10 cellular contexts compared by ENCODE assay signal in the genomic region with DNA sequence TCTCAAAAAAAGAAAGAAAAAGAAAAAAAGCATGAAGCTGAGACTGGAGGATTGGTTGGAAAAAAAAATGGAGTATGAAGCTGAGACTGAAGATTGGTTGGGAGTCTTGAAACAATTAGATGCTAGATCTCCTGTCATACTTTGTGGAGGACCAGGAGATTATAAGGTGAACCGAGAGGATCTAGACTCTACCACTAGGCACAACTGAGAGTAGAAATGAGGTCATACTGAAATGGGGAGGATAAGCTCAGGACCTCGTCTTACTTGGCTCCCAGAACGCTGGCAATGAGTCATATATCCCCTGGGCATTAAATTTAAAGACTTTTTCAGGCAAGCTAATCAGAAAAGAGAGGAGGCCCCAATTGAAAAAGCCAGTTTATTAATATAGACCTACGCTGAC. TPM values are rescaled to one million over a fixed set of nuclear protein-coding genes. Genes with fewer than 3 reads are reported as not detected.
DNase-seq lines count a peak whose midpoint lies in the region; ATAC-seq, FAIRE-seq and TF ChIP-seq lines count a peak whose summit lies in the region.
"Had no signal": no experiment of that assay in that cellular context is flagged by ENCODE, and none has a peak within 500 bp of the region (broad histone marks: within the 10 kb centered on the region; RNA-seq: fewer than 3 reads in every experiment).

No MANE protein-coding gene starts in this region.

- no peak for TF ChIP-seq CTCF in endothelial cell of umbilical vein (IDR thresholded peaks at IDR 0.05; ENCODE audit: extremely low read depth in 1 of 2, insufficient read depth in 1 of 2, low read depth in 1 of 2, low read length in 2 of 2)
- TF ChIP-seq CTCF in right atrium auricular region (IDR thresholded peaks at IDR 0.05) = no peak

- peak overlapping the region; percentile 67 for H3K27ac Mint-ChIP-seq in activated T-cell treated with anti-CD3 and anti-CD28 coated beads, Interleukin-2, amount 50 U/mL, for 24 hours

- no peak overlapping the region for H2AFZ ChIP-seq in endothelial cell of umbilical vein (ENCODE audit: low read depth, low read length)

- ATAC-seq in GM18519 (IDR thresholded peaks at IDR 0.05; ENCODE audit: low FRiP score, unreplicated experiment) = no peak

- intact Hi-C loops in endothelial cell of umbilical vein (cut with micrococcal nuclease) = no loop called here

- H3K9me3 ChIP-seq in endothelial cell of umbilical vein (replicated peaks; ENCODE audit: control insufficient read depth, insufficient read depth, low read length) = no peaks in the 10 kb centered on the region
- no peaks in the 10 kb centered on the region for H3K9me3 ChIP-seq in right atrium auricular region

- peaks cover 52% of the 10 kb centered on the region for H3K4me1 Mint-ChIP-seq in activated T-cell treated with anti-CD3 and anti-CD28 coated beads, Interleukin-2, amount 50 U/mL, for 24 hours (ENCODE audit: low read depth)

- H3K27me3 Mint-ChIP-seq in activated T-cell treated with anti-CD3 and anti-CD28 coated beads, Interleukin-2, amount 50 U/mL, for 24 hours = no peaks in the 10 kb centered on the region

- TF ChIP-seq POLR2A in endothelial cell of umbilical vein (IDR thresholded peaks at IDR 0.05; ENCODE audit: low read depth, low read length) = no peak

- peaks cover 35% of the 10 kb centered on the region for H3K36me3 Mint-ChIP-seq in activated T-cell treated with anti-CD3 and anti-CD28 coated beads, Interleukin-2, amount 50 U/mL, for 24 hours (ENCODE audit: low read depth)

- CTCF ChIA-PET in endothelial cell of umbilical vein (lab: Charles Lee) = interaction anchor here (0.6 to 3.6 kb wide), 16 partner anchors 9 to 254 kb away, joined by 3 to 31 read pairs (median 4); a partner anchor contains a TSS

- H3K9me1 ChIP-seq in endothelial cell of umbilical vein (replicated peaks; ENCODE audit: control insufficient read depth, extremely low read depth, insufficient read depth, low read length) = no peaks in the 10 kb centered on the region

- H3K9ac ChIP-seq in endothelial cell of umbilical vein (replicated peaks; ENCODE audit: extremely low read depth, insufficient read depth, low read length) = no peak overlapping the region

- BruUV-seq in endothelial cell of umbilical vein (replicated peaks; lab: Mats Ljungman, UMichigan) = no TSS peak

- no peaks in the 10 kb centered on the region for H3K9me3 Mint-ChIP-seq in activated T-cell treated with anti-CD3 and anti-CD28 coated beads, Interleukin-2, amount 50 U/mL, for 24 hours

- no peak overlapping the region for H3K4me2 ChIP-seq in endothelial cell of umbilical vein (ENCODE audit: insufficient read depth, low read length)

- H3K79me2 ChIP-seq in endothelial cell of umbilical vein (ENCODE audit: control insufficient read depth, insufficient read depth, low read length) = peaks cover 15% of the 10 kb centered on the region

- FAIRE-seq in endothelial cell of umbilical vein (lab: Jason Lieb, UNC) = no peak
- FAIRE-seq: H1 had no signal

- H3K27ac ChIP-seq in endothelial cell of umbilical vein (ENCODE audit: insufficient read depth, low read depth, low read length) (no peak overlapping the region), right atrium auricular region (no peak overlapping the region)

- H3K4me3 ChIP-seq in endothelial cell of umbilical vein (replicated peaks in 1 of 3; ENCODE audit: insufficient read depth in 1 of 3, low read depth in 1 of 3, low read length in 3 of 3) (no peak overlapping the region), right atrium auricular region (no peak overlapping the region)

- H4K20me1 ChIP-seq in endothelial cell of umbilical vein (replicated peaks; ENCODE audit: control insufficient read depth, extremely low read depth, insufficient read depth, low read length) = no peaks in the 10 kb centered on the region

- DNase-seq in activated T-cell treated with anti-CD3 and anti-CD28 coated beads, Interleukin-2, amount 50 U/mL, for 24 hours = no peak
- no peak for DNase-seq in activated T-cell treated with anti-CD3 and anti-CD28 coated beads, Interleukin-2, amount 50 U/mL, for 1 hour
- DNase-seq in LHCN-M2 (ENCODE audit: low read depth) (peak; percentile 82), endothelial cell of umbilical vein (ENCODE audit: low read depth, low spot score) (peak; percentile 59), stromal cell of bone marrow (ENCODE audit: low read depth) (peak; percentile 78), right atrium auricular region (ENCODE audit: low spot score) (no peak)
- no peak for DNase-seq in stimulated activated CD4-positive, alpha-beta T cell treated with anti-CD3 and anti-CD28 coated beads, Interleukin-4, amount 100 ng/mL, for 4 hours
- DNase-seq: NCI-H2171 treated with DMSO at 0.1 percent for 48 hours had no signal

- H3K36me3 ChIP-seq in endothelial cell of umbilical vein (ENCODE audit: control insufficient read depth in 2 of 2, extremely low read depth in 1 of 2, insufficient read depth in 2 of 2, low read length in 2 of 2) (no peaks in the 10 kb centered on the region), right atrium auricular region (no peaks in the 10 kb centered on the region)

- dilution Hi-C loops in endothelial cell of umbilical vein (cut with MboI; ENCODE audit: extremely low pct_ligation_motif_present, low sequenced_read_pairs) = no loop called here

- H3K27me3 ChIP-seq in endothelial cell of umbilical vein (ENCODE audit: control insufficient read depth in 2 of 2, insufficient read depth in 2 of 2, low read length in 2 of 2) (no peaks in the 10 kb centered on the region), right atrium auricular region (no peaks in the 10 kb centered on the region)

- peaks cover 23% of the 10 kb centered on the region for H3K4me1 ChIP-seq in endothelial cell of umbilical vein (ENCODE audit: control insufficient read depth, extremely low read depth, insufficient read depth, low read length)
- peaks cover 0 to 18% of the 10 kb centered on the region in 2 donors for H3K4me1 ChIP-seq in right atrium auricular region

- H3K4me3 Mint-ChIP-seq in activated T-cell treated with anti-CD3 and anti-CD28 coated beads, Interleukin-2, amount 50 U/mL, for 24 hours = no peak overlapping the region

- POLR2A ChIA-PET in endothelial cell of umbilical vein (lab: Charles Lee) = interaction anchor here (0.6 to 1.0 kb wide), 3 partner anchors 10 to 15 kb away, joined by 3 to 5 read pairs (median 3); no protein-coding TSS in a partner anchor

TF ChIP-seq in endothelial cell of umbilical vein, 7 proteins besides CTCF, POLR2A, EP300 and RAD21:
- no peak for TF ChIP-seq POLR2AphosphoS5 (IDR thresholded peaks at IDR 0.05; ENCODE audit: insufficient read depth, low read depth, low read length)
- peak; percentile 69 for TF ChIP-seq FOS (IDR thresholded peaks at IDR 0.05; ENCODE audit: borderline replicate concordance, insufficient read depth, low read length)
- no peak for TF ChIP-seq GATA2 (IDR thresholded peaks at IDR 0.05; ENCODE audit: insufficient read depth, insufficient read length, low read depth, low read length)
- no peak for TF ChIP-seq MYC (IDR thresholded peaks at IDR 0.05; ENCODE audit: low read depth, low read length)
- TF ChIP-seq, protein P1, sequence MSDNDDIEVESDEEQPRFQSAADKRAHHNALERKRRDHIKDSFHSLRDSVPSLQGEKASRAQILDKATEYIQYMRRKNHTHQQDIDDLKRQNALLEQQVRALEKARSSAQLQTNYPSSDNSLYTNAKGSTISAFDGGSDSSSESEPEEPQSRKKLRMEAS (IDR thresholded peaks at IDR 0.05; ENCODE audit: insufficient read depth, insufficient read length) = no peak
- TF ChIP-seq JUN (IDR thresholded peaks at IDR 0.05; ENCODE audit: borderline replicate concordance, insufficient read depth, insufficient read length, low read depth) = peak; percentile 71
- no peak for TF ChIP-seq EZH2 (IDR thresholded peaks at IDR 0.05; ENCODE audit: borderline replicate concordance, low read depth, low read length, severe bottlenecking)
TF ChIP-seq in endothelial cell of umbilical vein: peak in this region for 2.

RNA-seq across cellular contexts. Expression of a gene that starts 3.3 kb away (rescaled TPM):
- 15.6 and 15.8 TPM in 2 replicates for total RNA-seq in LHCN-M2 (2014; rRNA removed)
- polyA plus RNA-seq in LHCN-M2 (2012) = 5.5 TPM
- total RNA-seq in endothelial cell of umbilical vein = 34.0 and 45.4 TPM in 2 replicates
- 2.8 and 4.2 TPM in 2 replicates for polyA plus RNA-seq in endothelial cell of umbilical vein
- polyA plus RNA-seq in endothelial cell of umbilical vein (2011; cell fraction: cytosol; rRNA removed) = 3.8 TPM in 2 replicates
- 14.1 and 19.4 TPM in 2 replicates for polyA plus RNA-seq in endothelial cell of umbilical vein (2011; cell fraction: nucleus; rRNA removed)
- 16.3 and 23.3 TPM in 2 replicates for polyA plus RNA-seq in endothelial cell of umbilical vein (2012)
- polyA minus RNA-seq in endothelial cell of umbilical vein = 7.9 and 8.4 TPM in 2 replicates
- 6.7 TPM for polyA minus RNA-seq in endothelial cell of umbilical vein (2011; cell fraction: cytosol; rRNA and poly(A)+ RNA removed)
- polyA minus RNA-seq in endothelial cell of umbilical vein (2011; cell fraction: nucleus; rRNA and poly(A)+ RNA removed) = 14.9 and 21.4 TPM in 2 replicates
- total RNA-seq in right atrium auricular region = 10 to 100 TPM in 1 of 2 donors, 1 to 10 TPM in 1; 8.5 to 14.7 TPM

Comparison
In these comparisons a context has a peak if more than half of its experiments do, and no peak if none do; other contexts are left out.
1. DNase-seq: peak in LHCN-M2 (single experiment), endothelial cell of umbilical vein (single experiment) and stromal cell of bone marrow (single experiment); none in activated T-cell treated with anti-CD3 and anti-CD28 coated beads, Interleukin-2, amount 50 U/mL, for 24 hours (single experiment), activated T-cell treated with anti-CD3 and anti-CD28 coated beads, Interleukin-2, amount 50 U/mL, for 1 hour (single experiment), stimulated activated CD4-positive, alpha-beta T cell treated with anti-CD3 and anti-CD28 coated beads, Interleukin-4, amount 100 ng/mL, for 4 hours (0 of 2) and right atrium auricular region (single experiment).